ENCODE assay signal across 9 cellular contexts in genomic region chr7:25180946-25181345, GRCh38. TPM values are rescaled to one million over a fixed set of nuclear protein-coding genes. Genes with fewer than 3 reads are reported as not detected.
DNase-seq lines count a peak whose midpoint lies in the region; ATAC-seq, FAIRE-seq and TF ChIP-seq lines count a peak whose summit lies in the region.
"Had no signal": no experiment of that assay in that cellular context is flagged by ENCODE, and none has a peak within 500 bp of the region (broad histone marks: within the 10 kb centered on the region; RNA-seq: fewer than 3 reads in every experiment).

No MANE protein-coding gene starts in this region.

- H3K9me3 ChIP-seq in heart right ventricle: no peaks in the 10 kb centered on the region
- no peaks in the 10 kb centered on the region for H3K9me3 ChIP-seq in muscle layer of duodenum (ENCODE audit: control insufficient read depth in 1 of 2, low read length in 2 of 2)
- no peaks in the 10 kb centered on the region for H3K9me3 ChIP-seq in vagina

- H3K36me3 ChIP-seq in heart right ventricle (peaks cover 0 to 4% (median 0%) of the 10 kb centered on the region in 9 donors), muscle layer of duodenum (ENCODE audit: control insufficient read depth in 1 of 2, insufficient read depth in 2 of 2, low read length in 2 of 2) (no peaks in the 10 kb centered on the region), vagina (no peaks in the 10 kb centered on the region)

- H3K27me3 ChIP-seq in heart right ventricle: peaks cover 0 to 4% (median 0%) of the 10 kb centered on the region in 7 donors
- H3K27me3 ChIP-seq in muscle layer of duodenum (ENCODE audit: low read depth, low read length): no peaks in the 10 kb centered on the region
- H3K27me3 ChIP-seq in vagina: no peaks in the 10 kb centered on the region

- no peak for TF ChIP-seq CTCF in heart right ventricle (IDR thresholded peaks at IDR 0.05)
- no peak for TF ChIP-seq CTCF in vagina (IDR thresholded peaks at IDR 0.05)

- intact Hi-C loops in heart right ventricle (cut with DNase I) (loop anchor here in 1 of 10 donors (5.0 kb wide), 1 partner anchor 199 kb away; the partner anchor contains the start of gene OSBPL3), left cardiac atrium (cut with DNase I) (no loop called here), vagina (cut with DNase I) (no loop called here)

- 79 to 82% methylated on average over 7 of the region's 7 CpGs for WGBS in heart right ventricle, 2 donors

- H3K4me1 ChIP-seq in heart right ventricle (peaks cover 0 to 8% (median 6%) of the 10 kb centered on the region in 9 donors), muscle layer of duodenum (ENCODE audit: control insufficient read depth in 1 of 2, insufficient read depth in 2 of 2, low read length in 2 of 2) (no peaks in the 10 kb centered on the region), vagina (peaks cover 17% of the 10 kb centered on the region)

- TF ChIP-seq POLR2A in vagina (IDR thresholded peaks at IDR 0.05): no peak

- H3K27ac ChIP-seq in heart right ventricle (peak overlapping the region in 1 of 10 donors; percentile 92), muscle layer of duodenum (ENCODE audit: low read length) (peak overlapping the region; percentile 39), vagina (no peak overlapping the region)

- H3K4me3 ChIP-seq in heart right ventricle (peak overlapping the region in 9 of 10 donors; percentile 73 to 95 (median 82)), muscle layer of duodenum (ENCODE audit: low read depth in 1 of 2, low read length in 2 of 2) (peak overlapping the region; percentile 76 to 79), vagina (peak overlapping the region; percentile 74 to 87)

- FAIRE-seq in GM19239 (lab: Jason Lieb, UNC): no peak

- ATAC-seq in heart right ventricle (no peak), left cardiac atrium (no peak)

- DNase-seq in heart right ventricle (no peak), left cardiac atrium (no peak), amniotic epithelial cell (ENCODE audit: low read depth) (peak; percentile 28), vagina (ENCODE audit: extremely low spot score in 2 of 2) (no peak), GM19239 (ENCODE audit: insufficient read length, low spot score) (no peak), islet precursor cell (no peak)
- no peak for DNase-seq in stimulated activated CD4-positive, alpha-beta T cell treated with anti-CD3 and anti-CD28 coated beads, Interleukin-4, amount 100 ng/mL, for 24 hours

RNA-seq across cellular contexts. Expression of gene NPVF, which starts 47.3 kb away (rescaled TPM):
- not detected for total RNA-seq in heart right ventricle
- not detected for polyA plus RNA-seq in heart right ventricle
- total RNA-seq in left cardiac atrium: not detected
- total RNA-seq in vagina: not detected
- total RNA-seq: lung had no signal
- polyA plus RNA-seq: lung had no signal

RNA-seq across cellular contexts. Expression of gene CYCS, which starts 55.9 kb away (rescaled TPM):
- total RNA-seq in heart right ventricle (100 to 1,000 TPM; 440 to 896 (median 676) TPM), left cardiac atrium (100 to 1,000 TPM; 568 to 656 TPM), vagina (21.6 TPM)
- 100 to 1,000 TPM; 315 to 417 TPM for polyA plus RNA-seq in heart right ventricle

Comparison
In these comparisons a context has a peak if more than half of its experiments do, and no peak if none do; other contexts are left out.
1. RNA of gene CYCS, which starts 55.9 kb away (total RNA-seq): 440 to 896 TPM in heart right ventricle and 568 to 656 TPM in left cardiac atrium; 21.6 TPM in vagina (single experiment); every median in the first group is over 10 times any median in the second.
2. Peak in every context shown above with its lines, with median percentiles within 50 percentile points of each other: H3K4me3 ChIP-seq.